Comparison of ENCODE assay signal across 8 cellular contexts in the genomic region with DNA sequence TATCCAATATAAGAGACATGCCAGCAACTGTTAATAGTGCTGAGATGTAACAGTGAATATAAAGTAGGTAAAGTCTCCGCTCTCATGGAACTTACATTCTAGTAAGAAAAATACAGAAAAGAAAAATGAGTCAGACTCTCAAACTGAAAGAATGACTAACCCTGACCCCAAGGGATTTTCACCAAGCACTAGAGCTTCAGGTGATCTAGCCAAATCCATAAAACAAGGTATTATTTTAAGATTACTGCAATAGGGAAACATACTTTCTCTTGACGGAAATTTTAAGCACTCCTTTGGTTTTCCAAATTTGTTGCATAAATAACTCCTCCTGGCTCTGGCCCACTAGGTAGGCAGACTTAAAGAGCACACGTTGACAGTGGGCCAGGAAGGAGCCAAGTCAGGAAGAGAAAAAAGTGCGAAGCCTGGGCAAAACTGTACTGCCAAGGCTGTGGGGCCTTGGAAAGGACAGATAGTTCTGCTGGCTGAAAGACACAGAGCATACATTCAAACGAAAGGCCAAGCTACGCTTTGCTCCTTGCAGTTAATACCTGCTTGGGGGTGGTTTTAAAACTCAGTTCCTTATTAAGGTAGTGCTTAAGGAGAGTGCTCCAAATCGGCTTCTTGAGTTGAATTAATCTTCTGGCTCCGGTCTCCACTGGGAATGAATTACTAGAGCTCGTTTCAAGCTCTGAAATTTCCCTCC. TPM values are rescaled to one million over a fixed set of nuclear protein-coding genes. Genes with fewer than 3 reads are reported as not detected.
DNase-seq lines count a peak whose midpoint lies in the region; ATAC-seq and TF ChIP-seq lines count a peak whose summit lies in the region.

No MANE protein-coding gene starts in this region.

- peak overlapping the region; percentile 85 to 97 (median 91) for H3K4me2 ChIP-seq in BLaER1 treated with 17β-estradiol and CSF1 and Interleukin-3, amounts not matched to agents 10 nM and 100 nM

- TF ChIP-seq POLR2A in body of pancreas (IDR thresholded peaks at IDR 0.05) = no peak

- peak overlapping the region; percentile 74 to 96 (median 92) for H3K4me3 ChIP-seq in BLaER1 treated with 17β-estradiol and CSF1 and Interleukin-3, amounts not matched to agents 10 nM and 100 nM
- peak overlapping the region in 1 of 2 donors; percentile 90 for H3K4me3 ChIP-seq in body of pancreas

- H3K4me1 ChIP-seq in BLaER1 treated with 17β-estradiol and CSF1 and Interleukin-3, amounts not matched to agents 10 nM and 100 nM = peaks cover 30 to 45% (median 38%) of the 10 kb centered on the region in 10 experiments
- peaks cover 18% of the 10 kb centered on the region for H3K4me1 ChIP-seq in body of pancreas

- H3K9ac ChIP-seq in BLaER1 treated with 17β-estradiol and CSF1 and Interleukin-3, amounts not matched to agents 10 nM and 100 nM = peak overlapping the region; percentile 77 to 93 (median 87)

- intact Hi-C loops in activated T-helper 2 cell treated with anti-CD3 and anti-CD28 coated beads, Interferon-gamma antibody, Interleukin-2, Interleukin-4, amounts not matched to agents 10 μg/mL and 5 μg/mL and 100 μg/mL, durations not matched to agents 14 hours and 24 hours and 36 hours (cut with micrococcal nuclease) = loop anchor here (5.0 kb wide), 3 partner anchors 50 to 235 kb away; partner anchors contain the start of genes SETD6 and SLC38A7
- intact Hi-C loops in body of pancreas (cut with DNase I) = no loop called here

- H3K4me1 Mint-ChIP-seq in activated T-helper 2 cell treated with anti-CD3 and anti-CD28 coated beads, Interferon-gamma antibody, Interleukin-2, Interleukin-4, amounts not matched to agents 10 μg/mL and 5 μg/mL and 100 μg/mL, durations not matched to agents 14 hours and 24 hours and 36 hours (ENCODE audit: low read depth) = peaks cover 26% of the 10 kb centered on the region

- H3K27me3 ChIP-seq in BLaER1 treated with 17β-estradiol and CSF1 and Interleukin-3, amounts not matched to agents 10 nM and 100 nM = no peaks in the 10 kb centered on the region
- no peaks in the 10 kb centered on the region for H3K27me3 ChIP-seq in body of pancreas

- H3K4me3 Mint-ChIP-seq in activated T-helper 2 cell treated with anti-CD3 and anti-CD28 coated beads, Interferon-gamma antibody, Interleukin-2, Interleukin-4, amounts not matched to agents 10 μg/mL and 5 μg/mL and 100 μg/mL, durations not matched to agents 14 hours and 24 hours and 36 hours (ENCODE audit: low read depth) = peak overlapping the region; percentile 99

- peak overlapping the region; percentile 94 for H3K27ac Mint-ChIP-seq in activated T-helper 2 cell treated with anti-CD3 and anti-CD28 coated beads, Interferon-gamma antibody, Interleukin-2, Interleukin-4, amounts not matched to agents 10 μg/mL and 5 μg/mL and 100 μg/mL, durations not matched to agents 14 hours and 24 hours and 36 hours

- H3K9me3 ChIP-seq in BLaER1 treated with 17β-estradiol and CSF1 and Interleukin-3, amounts not matched to agents 10 nM and 100 nM (replicated peaks in 1 of 11) = no peaks in the 10 kb centered on the region
- no peaks in the 10 kb centered on the region for H3K9me3 ChIP-seq in body of pancreas

- H3K36me3 Mint-ChIP-seq in activated T-helper 2 cell treated with anti-CD3 and anti-CD28 coated beads, Interferon-gamma antibody, Interleukin-2, Interleukin-4, amounts not matched to agents 10 μg/mL and 5 μg/mL and 100 μg/mL, durations not matched to agents 14 hours and 24 hours and 36 hours (ENCODE audit: low read depth) = peaks cover 18% of the 10 kb centered on the region

- no peaks in the 10 kb centered on the region for H3K9me3 Mint-ChIP-seq in activated T-helper 2 cell treated with anti-CD3 and anti-CD28 coated beads, Interferon-gamma antibody, Interleukin-2, Interleukin-4, amounts not matched to agents 10 μg/mL and 5 μg/mL and 100 μg/mL, durations not matched to agents 14 hours and 24 hours and 36 hours

- peak overlapping the region in 8 of 11 experiments; percentile 25 to 89 (median 85); a peak in 12 of 22 replicates for H3K27ac ChIP-seq in BLaER1 treated with 17β-estradiol and CSF1 and Interleukin-3, amounts not matched to agents 10 nM and 100 nM
- H3K27ac ChIP-seq in body of pancreas = peak overlapping the region in 2 of 4 donors; percentile 82 to 87

- H4K20me1 ChIP-seq in BLaER1 treated with 17β-estradiol and CSF1 and Interleukin-3, amounts not matched to agents 10 nM and 100 nM = peaks cover 0 to 51% (median 39%) of the 10 kb centered on the region in 11 experiments; a peak in 17 of 22 replicates

- peaks cover 0 to 38% (median 20%) of the 10 kb centered on the region in 11 experiments; a peak in 15 of 22 replicates for H3K36me3 ChIP-seq in BLaER1 treated with 17β-estradiol and CSF1 and Interleukin-3, amounts not matched to agents 10 nM and 100 nM
- no peaks in the 10 kb centered on the region for H3K36me3 ChIP-seq in body of pancreas (replicated peaks in 1 of 2; ENCODE audit: insufficient read depth in 1 of 2, low read depth in 2 of 2)

- peak; percentile 34 for ATAC-seq in GM19025 (IDR thresholded peaks at IDR 0.05; ENCODE audit: low read depth, unreplicated experiment)
- peak; percentile 48 for ATAC-seq in HG03442 (IDR thresholded peaks at IDR 0.05; ENCODE audit: unreplicated experiment)
- ATAC-seq in body of pancreas = no peak
- no peak for ATAC-seq in HG03025 (IDR thresholded peaks at IDR 0.05; ENCODE audit: low FRiP score, unreplicated experiment)

- 26 to 32% methylated on average over 9 of the region's 9 CpGs for WGBS in body of pancreas, 2 donors

- peaks cover 2% of the 10 kb centered on the region for H3K27me3 Mint-ChIP-seq in activated T-helper 2 cell treated with anti-CD3 and anti-CD28 coated beads, Interferon-gamma antibody, Interleukin-2, Interleukin-4, amounts not matched to agents 10 μg/mL and 5 μg/mL and 100 μg/mL, durations not matched to agents 14 hours and 24 hours and 36 hours (ENCODE audit: low read depth)

- TF ChIP-seq CTCF in body of pancreas (IDR thresholded peaks at IDR 0.05) = no peak

- DNase-seq in activated T-helper 2 cell treated with anti-CD3 and anti-CD28 coated beads, Interferon-gamma antibody, Interleukin-2, Interleukin-4, amounts not matched to agents 10 μg/mL and 5 μg/mL and 100 μg/mL, durations not matched to agents 14 hours and 24 hours and 36 hours (ENCODE audit: low spot score) = no peak
- peak; percentile 47 for DNase-seq in iris pigment epithelial cell (ENCODE audit: low read depth)
- DNase-seq in stromal cell of bone marrow (ENCODE audit: low read depth) = peak; percentile 54
- no peak for DNase-seq in body of pancreas

RNA-seq across cellular contexts. Expression of gene GOT2, which starts 1.4 kb away (rescaled TPM):
- 121 and 123 TPM in 2 replicates for total RNA-seq in activated T-helper 2 cell treated with anti-CD3 and anti-CD28 coated beads, Interferon-gamma antibody, Interleukin-2, Interleukin-4, amounts not matched to agents 10 μg/mL and 5 μg/mL and 100 μg/mL, durations not matched to agents 14 hours and 24 hours and 36 hours
- total RNA-seq in body of pancreas = 10 to 100 TPM; 26.2 to 44.8 TPM

RNA-seq across cellular contexts. Expression of gene SLC38A7, which starts 48.1 kb away (rescaled TPM):
- total RNA-seq in activated T-helper 2 cell treated with anti-CD3 and anti-CD28 coated beads, Interferon-gamma antibody, Interleukin-2, Interleukin-4, amounts not matched to agents 10 μg/mL and 5 μg/mL and 100 μg/mL, durations not matched to agents 14 hours and 24 hours and 36 hours = 8.8 and 9.8 TPM in 2 replicates
- total RNA-seq in body of pancreas = 1 to 10 TPM; 6.3 to 7.3 TPM

Comparison
In these comparisons a context has a peak if more than half of its experiments do, and no peak if none do; other contexts are left out.
1. ATAC-seq: peak in GM19025 (single experiment) and HG03442 (single experiment); none in body of pancreas (single experiment) and HG03025 (single experiment).
2. DNase-seq: peak in iris pigment epithelial cell (single experiment) and stromal cell of bone marrow (single experiment); none in activated T-helper 2 cell treated with anti-CD3 and anti-CD28 coated beads, Interferon-gamma antibody, Interleukin-2, Interleukin-4, amounts not matched to agents 10 μg/mL and 5 μg/mL and 100 μg/mL, durations not matched to agents 14 hours and 24 hours and 36 hours (single experiment) and body of pancreas (0 of 4).